In genomic region chr12:43126652-43127051, GRCh38 we compare ENCODE assay signal across 37 cellular contexts.
DNase-seq lines count a peak whose midpoint lies in the region; ATAC-seq, FAIRE-seq and TF ChIP-seq lines count a peak whose summit lies in the region.
"Had no signal": no experiment of that assay in that cellular context is flagged by ENCODE, and none has a peak within 500 bp of the region (broad histone marks: within the 10 kb centered on the region; RNA-seq: fewer than 3 reads in every experiment).

No MANE protein-coding gene starts in this region.

- H3K36me3 ChIP-seq in GM23338 (ENCODE audit: insufficient read depth) = no peaks in the 10 kb centered on the region
- H3K36me3 ChIP-seq in PC-9 (ENCODE audit: low read depth) = no peaks in the 10 kb centered on the region
- H3K36me3 ChIP-seq in SJSA1 = peaks cover 20% of the 10 kb centered on the region
- H3K36me3 ChIP-seq in neural progenitor cell = no peaks in the 10 kb centered on the region
- no peaks in the 10 kb centered on the region for H3K36me3 ChIP-seq in HepG2 (replicated peaks in 1 of 2; ENCODE audit: control insufficient read depth in 1 of 2, insufficient read depth in 2 of 2, low read length in 2 of 2)
- H3K36me3 ChIP-seq in tibial nerve = no peaks in the 10 kb centered on the region
- H3K36me3 ChIP-seq: BE2C; BLaER1; BLaER1 treated with 17β-estradiol and CSF1 and Interleukin-3, amounts not matched to agents 10 nM and 100 nM had no signal

- no peak for ATAC-seq in GM23338
- no peak for ATAC-seq in HepG2
- ATAC-seq: A549; CD8-positive, alpha-beta T cell had no signal

- H3K79me2 ChIP-seq in GM23338 (replicated peaks; ENCODE audit: insufficient read depth) (no peaks in the 10 kb centered on the region), PC-9 (ENCODE audit: low read depth) (no peaks in the 10 kb centered on the region), neural progenitor cell (ENCODE audit: low read depth) (no peaks in the 10 kb centered on the region), HepG2 (ENCODE audit: insufficient read depth, low read length) (no peaks in the 10 kb centered on the region)

- no peaks in the 10 kb centered on the region for H3K27me3 Mint-ChIP-seq in GM23338 (ENCODE audit: insufficient read depth, low read depth, poor library complexity)
- no peaks in the 10 kb centered on the region for H3K27me3 Mint-ChIP-seq in nephron (ENCODE audit: low read depth)
- H3K27me3 Mint-ChIP-seq in chondrocyte (ENCODE audit: low read depth) = no peaks in the 10 kb centered on the region
- H3K27me3 Mint-ChIP-seq in neural progenitor cell (ENCODE audit: insufficient read depth, low read depth) = no peaks in the 10 kb centered on the region
- H3K27me3 Mint-ChIP-seq: B cell; CD4-positive, alpha-beta memory T cell; CD4-positive, alpha-beta T cell; CD4-positive, CD25-positive, alpha-beta regulatory T cell; CD8-positive, alpha-beta memory T cell had no signal

- H3F3A ChIP-seq in GM23338 (replicated peaks; ENCODE audit: low read depth) (no peaks in the 10 kb centered on the region), PC-9 (ENCODE audit: insufficient read depth, low read depth) (no peaks in the 10 kb centered on the region), neural progenitor cell (ENCODE audit: low read depth) (no peaks in the 10 kb centered on the region)

- H3K4me3 ChIP-seq in GM23338 (no peak overlapping the region), PC-9 (no peak overlapping the region), SJSA1 (no peak overlapping the region), neural progenitor cell (no peak overlapping the region), HepG2 (replicated peaks in 1 of 3; ENCODE audit: insufficient read depth in 1 of 3, low read depth in 2 of 3, low read length in 3 of 3) (no peak overlapping the region), tibial nerve (no peak overlapping the region)
- H3K4me3 ChIP-seq: A549; BLaER1; BLaER1 treated with 17β-estradiol and CSF1 and Interleukin-3, amounts not matched to agents 10 nM and 100 nM had no signal

- H3K9me3 ChIP-seq in PC-9 (ENCODE audit: insufficient read depth, low read depth) = no peaks in the 10 kb centered on the region
- no peaks in the 10 kb centered on the region for H3K9me3 ChIP-seq in SJSA1 (replicated peaks)
- H3K9me3 ChIP-seq in neural progenitor cell (ENCODE audit: low read depth) = no peaks in the 10 kb centered on the region
- H3K9me3 ChIP-seq in HepG2 (ENCODE audit: low read length) = no peaks in the 10 kb centered on the region
- no peaks in the 10 kb centered on the region for H3K9me3 ChIP-seq in tibial nerve
- H3K9me3 ChIP-seq: A549; BE2C; BLaER1; BLaER1 treated with 17β-estradiol and CSF1 and Interleukin-3, amounts not matched to agents 10 nM and 100 nM; Caco-2 had no signal

- POLR2A ChIA-PET in PC-9 (lab: Charles Lee; ENCODE audit: unreplicated experiment) = no interaction called here
- POLR2A ChIA-PET in HepG2 (lab: Yijun Ruan, JAX) = no interaction called here

- intact Hi-C loops in PC-9 (cut with micrococcal nuclease; ENCODE audit: unreplicated experiment) (no loop called here), HepG2 (cut with micrococcal nuclease; ENCODE audit: unreplicated experiment) (loop anchor here (10.0 kb wide), 1 partner anchor 62 kb away; no protein-coding TSS in a partner anchor)

- H3K27ac Mint-ChIP-seq in GM23338 (no peak overlapping the region), nephron (peak overlapping the region in 2 of 3 experiments; percentile 57 to 85), chondrocyte (ENCODE audit: unreplicated experiment) (no peak overlapping the region), neural progenitor cell (no peak overlapping the region)
- H3K27ac Mint-ChIP-seq: B cell; CD14-positive monocyte; CD4-positive, alpha-beta memory T cell; CD4-positive, alpha-beta T cell; CD4-positive, CD25-positive, alpha-beta regulatory T cell; CD8-positive, alpha-beta memory T cell; CD8-positive, alpha-beta T cell had no signal

- H2AFZ ChIP-seq in GM23338 = peak overlapping the region; percentile 6; the same call in 1 of the 2 replicates
- peak overlapping the region; percentile 46; the same call in 1 of the 2 replicates for H2AFZ ChIP-seq in PC-9
- H2AFZ ChIP-seq in neural progenitor cell (replicated peaks) = no peak overlapping the region
- H2AFZ ChIP-seq in HepG2 (ENCODE audit: low read length) = no peak overlapping the region

- H4K20me1 ChIP-seq in GM23338 (replicated peaks; ENCODE audit: insufficient read depth) (no peaks in the 10 kb centered on the region), PC-9 (ENCODE audit: insufficient read depth) (no peaks in the 10 kb centered on the region), neural progenitor cell (ENCODE audit: low read depth) (no peaks in the 10 kb centered on the region), HepG2 (ENCODE audit: insufficient read depth, low read length) (no peaks in the 10 kb centered on the region)
- H4K20me1 ChIP-seq: BLaER1; BLaER1 treated with 17β-estradiol and CSF1 and Interleukin-3, amounts not matched to agents 10 nM and 100 nM had no signal

- CTCF ChIA-PET in PC-9 (lab: Charles Lee) (no interaction called here), HepG2 (lab: Yijun Ruan, JAX; ENCODE audit: low intra/inter-chr PET ratio, low total read pairs) (no interaction called here)

- H3K9me2 ChIP-seq in GM23338 (ENCODE audit: insufficient read depth) (peaks cover 18% of the 10 kb centered on the region; the same call in 1 of the 2 replicates), PC-9 (ENCODE audit: insufficient read depth) (no peaks in the 10 kb centered on the region)

- BruUV-seq in PC-9 (replicated peaks; lab: Mats Ljungman, UMichigan) = no TSS peak
- BruUV-seq in HepG2 (replicated peaks; lab: Mats Ljungman, UMichigan) = no TSS peak

- no peak overlapping the region for H3K4me3 Mint-ChIP-seq in GM23338
- no peak overlapping the region for H3K4me3 Mint-ChIP-seq in nephron
- no peak overlapping the region for H3K4me3 Mint-ChIP-seq in chondrocyte (ENCODE audit: unreplicated experiment)
- H3K4me3 Mint-ChIP-seq in neural progenitor cell = no peak overlapping the region
- H3K4me3 Mint-ChIP-seq: B cell; CD14-positive monocyte; CD4-positive, alpha-beta memory T cell; CD4-positive, alpha-beta T cell; CD4-positive, CD25-positive, alpha-beta regulatory T cell; CD8-positive, alpha-beta memory T cell; CD8-positive, alpha-beta T cell had no signal

- 0% methylated on average over 1 of the region's 1 CpG for WGBS in HepG2 (ENCODE audit: low lambda C conversion rate)
- 79 to 88% methylated on average over 1 of the region's 1 CpG for WGBS in tibial nerve, 2 donors

- TF ChIP-seq CTCF in GM23338 (conservative IDR thresholded peaks at IDR 0.05; ENCODE audit: low read depth in 2 of 2) (no peak), PC-9 (conservative IDR thresholded peaks at IDR 0.05) (no peak), nephron (IDR thresholded peaks at IDR 0.05; ENCODE audit: unreplicated experiment in 3 of 3) (no peak), chondrocyte (IDR thresholded peaks at IDR 0.05) (no peak), neural progenitor cell (IDR thresholded peaks at IDR 0.05) (no peak), HepG2 (CRISPR knock-in tag; IDR thresholded peaks at IDR 0.05) (no peak), tibial nerve (IDR thresholded peaks at IDR 0.05) (no peak)

- H3K4me2 ChIP-seq in GM23338 (no peak overlapping the region), PC-9 (no peak overlapping the region), neural progenitor cell (no peak overlapping the region), HepG2 (ENCODE audit: low read depth, low read length) (no peak overlapping the region)
- H3K4me2 ChIP-seq: A549; BLaER1; BLaER1 treated with 17β-estradiol and CSF1 and Interleukin-3, amounts not matched to agents 10 nM and 100 nM had no signal

- TF ChIP-seq POLR2A in HepG2 (IDR thresholded peaks at IDR 0.05; ENCODE audit: insufficient read depth in 1 of 2, low read depth in 2 of 2, low read length in 2 of 2) (no peak), tibial nerve (IDR thresholded peaks at IDR 0.05) (no peak)

- H3K9ac ChIP-seq in neural progenitor cell = no peak overlapping the region
- H3K9ac ChIP-seq in HepG2 (ENCODE audit: insufficient read depth, low read depth, low read length) = no peak overlapping the region
- H3K9ac ChIP-seq: BLaER1; BLaER1 treated with 17β-estradiol and CSF1 and Interleukin-3, amounts not matched to agents 10 nM and 100 nM had no signal

- FAIRE-seq in HepG2 (lab: Jason Lieb, UNC) = no peak
- FAIRE-seq: A204.1, D721Med had no signal

- H3K27me3 ChIP-seq in GM23338 (ENCODE audit: insufficient read depth) (no peaks in the 10 kb centered on the region), PC-9 (ENCODE audit: insufficient read depth, low read depth) (no peaks in the 10 kb centered on the region), SJSA1 (replicated peaks) (peaks cover 2% of the 10 kb centered on the region; the same call in 1 of the 2 replicates), neural progenitor cell (no peaks in the 10 kb centered on the region), HepG2 (ENCODE audit: control insufficient read depth in 1 of 2, insufficient read depth in 2 of 2, low read length in 2 of 2) (no peaks in the 10 kb centered on the region), tibial nerve (no peaks in the 10 kb centered on the region)
- H3K27me3 ChIP-seq: BE2C; BLaER1; BLaER1 treated with 17β-estradiol and CSF1 and Interleukin-3, amounts not matched to agents 10 nM and 100 nM had no signal

- H3K4me1 ChIP-seq in GM23338 (ENCODE audit: insufficient read depth) (no peaks in the 10 kb centered on the region), PC-9 (replicated peaks; ENCODE audit: insufficient read depth) (no peaks in the 10 kb centered on the region), SJSA1 (replicated peaks) (peaks cover 3% of the 10 kb centered on the region; the same call in 1 of the 2 replicates), neural progenitor cell (peaks cover 6% of the 10 kb centered on the region), HepG2 (ENCODE audit: insufficient read depth, low read length) (no peaks in the 10 kb centered on the region), tibial nerve (no peaks in the 10 kb centered on the region)
- H3K4me1 ChIP-seq: A549; BE2C; BLaER1; BLaER1 treated with 17β-estradiol and CSF1 and Interleukin-3, amounts not matched to agents 10 nM and 100 nM had no signal

- no peaks in the 10 kb centered on the region for H3K9me3 Mint-ChIP-seq in GM23338
- H3K9me3 Mint-ChIP-seq in nephron = peaks cover 4% of the 10 kb centered on the region
- peaks cover 5% of the 10 kb centered on the region for H3K9me3 Mint-ChIP-seq in chondrocyte (ENCODE audit: low read depth)
- H3K9me3 Mint-ChIP-seq in neural progenitor cell = no peaks in the 10 kb centered on the region
- H3K9me3 Mint-ChIP-seq: CD4-positive, alpha-beta T cell; CD8-positive, alpha-beta T cell had no signal

- H3K4me1 Mint-ChIP-seq in GM23338 (peaks cover 11% of the 10 kb centered on the region), nephron (peaks cover 52% of the 10 kb centered on the region), chondrocyte (ENCODE audit: low read depth) (peaks cover 22% of the 10 kb centered on the region), neural progenitor cell (no peaks in the 10 kb centered on the region)
- H3K4me1 Mint-ChIP-seq: B cell; CD14-positive monocyte; CD4-positive, alpha-beta memory T cell; CD4-positive, CD25-positive, alpha-beta regulatory T cell; CD8-positive, alpha-beta memory T cell had no signal

- TF ChIP-seq EP300 in HepG2 (IDR thresholded peaks at IDR 0.05; ENCODE audit: low read depth in 2 of 2, low read length in 2 of 2) = no peak
- no peak for TF ChIP-seq EP300 in HepG2 (CRISPR knock-in tag; IDR thresholded peaks at IDR 0.05; ENCODE audit: borderline replicate concordance)
- TF ChIP-seq EP300 in tibial nerve (IDR thresholded peaks at IDR 0.05) = no peak

- in situ Hi-C loops in HepG2 (cut with HindIII; ENCODE audit: extremely low pct_ligation_motif_present, low pct_unique_long_range_greater_than_20kb) = no loop called here

- H3K36me3 Mint-ChIP-seq in GM23338 (ENCODE audit: low read depth) (no peaks in the 10 kb centered on the region), nephron (ENCODE audit: low read depth) (no peaks in the 10 kb centered on the region), chondrocyte (ENCODE audit: low read depth) (no peaks in the 10 kb centered on the region), neural progenitor cell (no peaks in the 10 kb centered on the region)
- H3K36me3 Mint-ChIP-seq: CD14-positive monocyte; CD4-positive, alpha-beta memory T cell; CD4-positive, CD25-positive, alpha-beta regulatory T cell; CD8-positive, alpha-beta memory T cell; CD8-positive, alpha-beta T cell had no signal

- TF ChIP-seq RAD21 in HepG2 (CRISPR knock-in tag; IDR thresholded peaks at IDR 0.05) = no peak

- H3K27ac ChIP-seq in GM23338 (ENCODE audit: low read depth) (no peak overlapping the region), PC-9 (no peak overlapping the region), SJSA1 (no peak overlapping the region), neural progenitor cell (no peak overlapping the region), HepG2 (ENCODE audit: extremely low read length, insufficient read depth, low read length) (no peak overlapping the region), tibial nerve (no peak overlapping the region)
- H3K27ac ChIP-seq: 22Rv1; A549; BLaER1; BLaER1 treated with 17β-estradiol and CSF1 and Interleukin-3, amounts not matched to agents 10 nM and 100 nM; C4-2B had no signal

- DNase-seq in GM23338 (ENCODE audit: low spot score) (no peak), PC-9 (no peak), SJSA1 (ENCODE audit: low read depth in 1 of 2, low spot score in 2 of 2) (peak; percentile 66 to 79), chondrocyte (ENCODE audit: low spot score) (no peak), neural progenitor cell (ENCODE audit: low spot score) (no peak), HepG2 (ENCODE audit: low spot score) (no peak), tibial nerve (ENCODE audit: low spot score in 2 of 2) (no peak)
- DNase-seq: 8988T; ACHN; AML-193; BE2C; C1 segment of cervical spinal cord; Caco-2; Calu3; CD4-positive, alpha-beta memory T cell; CD4-positive, alpha-beta T cell; CD4-positive, CD25-positive, alpha-beta regulatory T cell; CD8-positive, alpha-beta memory T cell; CD8-positive, alpha-beta T cell; COR-L47; DMS 273 treated with DMSO at 0.1 percent for 48 hours; DMS153; DMS53; DMS79; DMS79 treated with DMSO at 0.1 percent for 48 hours; DND-41; EL had no signal

Comparison
In these comparisons a context has a peak if more than half of its experiments do, and no peak if none do; other contexts are left out.
1. DNase-seq: peak in SJSA1 (2 of 2); none in GM23338 (single experiment), PC-9 (0 of 2), chondrocyte (single experiment), neural progenitor cell (single experiment), HepG2 (single experiment) and tibial nerve (0 of 2).
2. H2AFZ ChIP-seq: peak in GM23338 (single experiment) and PC-9 (single experiment); none in neural progenitor cell (single experiment) and HepG2 (single experiment).
3. H3K27ac Mint-ChIP-seq: peak in nephron (2 of 3); none in GM23338 (single experiment), chondrocyte (single experiment) and neural progenitor cell (single experiment).